23 cellular contexts compared by ENCODE assay signal in the genomic region with DNA sequence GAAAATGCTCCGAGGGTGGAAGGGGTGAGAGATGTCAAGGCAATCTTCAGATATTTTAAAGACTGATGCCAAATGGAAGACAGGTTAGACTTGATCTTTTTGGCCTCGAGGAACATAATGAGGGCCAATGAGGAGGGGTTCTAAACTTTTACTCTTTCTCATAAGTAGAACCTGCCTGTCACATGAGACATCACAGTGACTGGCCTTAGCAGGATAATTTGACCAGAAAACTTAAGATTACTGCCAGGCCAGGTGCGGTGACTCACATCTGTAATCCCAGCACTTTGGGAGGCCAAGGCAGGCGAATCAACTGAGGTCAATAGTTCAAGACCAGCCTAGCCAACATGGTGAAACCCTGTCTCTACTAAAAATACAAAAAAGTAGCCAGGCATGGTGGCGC. TPM values are rescaled to one million over a fixed set of nuclear protein-coding genes. Genes with fewer than 3 reads are reported as not detected.
"Had no signal": no experiment of that assay in that cellular context is flagged by ENCODE, and none has a peak within 500 bp of the region (broad histone marks: within the 10 kb centered on the region; RNA-seq: fewer than 3 reads in every experiment).

No MANE protein-coding gene starts in this region.

- H3K4me3 Mint-ChIP-seq: IgD-negative memory B cell had no signal

- H3K4me3 ChIP-seq: K562, MG63, Peyer's patch, SJCRH30 had no signal

- H3K9me3 ChIP-seq: Peyer's patch, SJCRH30 had no signal

- H3K9me3 Mint-ChIP-seq: IgD-negative memory B cell had no signal

- H3K27ac Mint-ChIP-seq: IgD-negative memory B cell had no signal

- H3K27me3 ChIP-seq: MG63, Peyer's patch, SJCRH30 had no signal

- H3K36me3 Mint-ChIP-seq: IgD-negative memory B cell had no signal

- H3K36me3 ChIP-seq: MG63, Peyer's patch, SJCRH30 had no signal

- H3K4me1 ChIP-seq: Peyer's patch had no signal

- H3K4me1 Mint-ChIP-seq: IgD-negative memory B cell had no signal

- ATAC-seq: Right ventricle myocardium inferior, SK-N-SH treated with all-trans-retinoic acid at 6 μM for 48 hours had no signal

- H3K27ac ChIP-seq: KMS-11, Peyer's patch, SJCRH30 had no signal

- DNase-seq: Kasumi-1, MG63, NCI-H1092, NCI-H1105 treated with DMSO at 0.1 percent for 48 hours, NCI-H1417 treated with DMSO at 0.1 percent for 48 hours, NCI-H1694, NCI-H187 treated with DMSO at 0.1 percent for 48 hours, NCI-H2029 treated with DMSO at 0.1 percent for 48 hours, NCI-H2227 treated with DMSO at 0.1 percent for 48 hours, NCI-H510A, NCI-H524 treated with DMSO at 0.1 percent for 48 hours, NCI-H69, NCI-H774, Peyer's patch, SHP77 treated with DMSO at 0.1 percent for 48 hours, SJCRH30, T-helper 1 cell had no signal

RNA-seq across cellular contexts. Expression of gene TM4SF4, which starts 12.2 kb away (rescaled TPM):
- total RNA-seq: Right ventricle myocardium inferior, RPMI7951, SJCRH30 had no signal
- polyA plus RNA-seq: IgD-negative memory B cell, K562 had no signal
